In genomic region chr1:17529381-17529780, GRCh38 we compare ENCODE assay signal across 14 cellular contexts. TPM values are rescaled to one million over a fixed set of nuclear protein-coding genes. Genes with fewer than 3 reads are reported as not detected.
DNase-seq lines count a peak whose midpoint lies in the region; ATAC-seq and TF ChIP-seq lines count a peak whose summit lies in the region.
"Had no signal": no experiment of that assay in that cellular context is flagged by ENCODE, and none has a peak within 500 bp of the region (broad histone marks: within the 10 kb centered on the region; RNA-seq: fewer than 3 reads in every experiment).

No MANE protein-coding gene starts in this region.

- H3K36me3 ChIP-seq in PC-9 (ENCODE audit: low read depth) = no peaks in the 10 kb centered on the region
- H3K36me3 ChIP-seq in colonic mucosa = no peaks in the 10 kb centered on the region
- no peaks in the 10 kb centered on the region for H3K36me3 ChIP-seq in tibial artery
- H3K36me3 ChIP-seq: BE2C had no signal

- no peaks in the 10 kb centered on the region for H3K79me2 ChIP-seq in PC-9 (ENCODE audit: low read depth)

- peak overlapping the region in 1 of 2 donors; percentile 67 for H3K9ac ChIP-seq in colonic mucosa (ENCODE audit: low read depth in 2 of 2, low read length in 2 of 2)

- no peak overlapping the region for H3K27ac ChIP-seq in PC-9
- peak overlapping the region; percentile 51 for H3K27ac ChIP-seq in colonic mucosa
- H3K27ac ChIP-seq in tibial artery = peak overlapping the region; percentile 81 to 100
- H3K27ac ChIP-seq: A549, C4-2B had no signal

- H3K4me2 ChIP-seq in PC-9 = no peak overlapping the region
- H3K4me2 ChIP-seq: A549 had no signal

- no peaks in the 10 kb centered on the region; the same call in 1 of the 2 replicates for H3F3A ChIP-seq in PC-9 (ENCODE audit: insufficient read depth, low read depth)

- no peaks in the 10 kb centered on the region for H4K20me1 ChIP-seq in PC-9 (ENCODE audit: insufficient read depth)

- intact Hi-C loops in PC-9 (cut with micrococcal nuclease; ENCODE audit: unreplicated experiment) = loop anchor here (1.0 to 10.0 kb wide), 2 partner anchors 9 to 55 kb away; no protein-coding TSS in a partner anchor
- intact Hi-C loops in colonic mucosa (cut with DNase I) = no loop called here
- intact Hi-C loops in tibial artery (cut with DNase I; ENCODE audit: low total_unique reads) = no loop called here

- no peaks in the 10 kb centered on the region for H3K9me2 ChIP-seq in PC-9 (ENCODE audit: insufficient read depth)

- peaks cover 33% of the 10 kb centered on the region for H3K27me3 Mint-ChIP-seq in T-helper 17 cell

- H3K4me3 Mint-ChIP-seq in T-helper 17 cell = no peak overlapping the region
- H3K4me3 Mint-ChIP-seq: CD4-positive, alpha-beta memory T cell had no signal

- POLR2A ChIA-PET in PC-9 (lab: Charles Lee; ENCODE audit: unreplicated experiment) = interaction anchor here (0.6 kb wide), 1 partner anchor 78 kb away, joined by 3 read pairs; no protein-coding TSS in a partner anchor

- CTCF ChIA-PET in PC-9 (lab: Charles Lee) = interaction anchor here (0.7 kb wide), 2 partner anchors 59 to 1436 kb away, joined by 3 to 18 read pairs; no protein-coding TSS in a partner anchor

- BruUV-seq in PC-9 (replicated peaks; lab: Mats Ljungman, UMichigan) = no TSS peak

- H3K27me3 ChIP-seq in PC-9 (ENCODE audit: insufficient read depth, low read depth) = no peaks in the 10 kb centered on the region
- no peaks in the 10 kb centered on the region for H3K27me3 ChIP-seq in colonic mucosa
- no peaks in the 10 kb centered on the region for H3K27me3 ChIP-seq in tibial artery
- H3K27me3 ChIP-seq: BE2C had no signal

- H2AFZ ChIP-seq in PC-9 = no peak overlapping the region

- DNase-seq in PC-9 (peak; percentile 50 to 69), colonic mucosa (no peak), tibial artery (no peak), T-helper 17 cell (no peak), cerebellum (ENCODE audit: low spot score) (no peak)
- DNase-seq: BE2C; CD4-positive, alpha-beta memory T cell; DND-41; GDM1 had no signal

- no peak overlapping the region for H3K4me3 ChIP-seq in PC-9
- no peak overlapping the region for H3K4me3 ChIP-seq in colonic mucosa
- no peak overlapping the region for H3K4me3 ChIP-seq in tibial artery
- H3K4me3 ChIP-seq: A549 had no signal

- ATAC-seq in esophagus mucosa (peak; percentile 48), T-helper 17 cell (no peak), GM18873 (IDR thresholded peaks at IDR 0.05; ENCODE audit: low FRiP score, unreplicated experiment) (no peak)
- ATAC-seq: A549 had no signal

- H3K4me1 ChIP-seq in PC-9 (replicated peaks; ENCODE audit: insufficient read depth) (peaks cover 9% of the 10 kb centered on the region), colonic mucosa (peaks cover 19% of the 10 kb centered on the region), tibial artery (peaks cover 0 to 69% (median 58%) of the 10 kb centered on the region in 4 donors)
- H3K4me1 ChIP-seq: BE2C had no signal

- no peaks in the 10 kb centered on the region for H3K4me1 Mint-ChIP-seq in T-helper 17 cell
- H3K4me1 Mint-ChIP-seq: CD4-positive, alpha-beta memory T cell had no signal

- no peak for TF ChIP-seq CTCF in PC-9 (conservative IDR thresholded peaks at IDR 0.05)
- TF ChIP-seq CTCF in colonic mucosa (IDR thresholded peaks at IDR 0.05) = no peak
- no peak for TF ChIP-seq CTCF in tibial artery (IDR thresholded peaks at IDR 0.05)

- peaks cover 2% of the 10 kb centered on the region for H3K36me3 Mint-ChIP-seq in T-helper 17 cell (ENCODE audit: low read depth)
- H3K36me3 Mint-ChIP-seq: CD4-positive, alpha-beta memory T cell; IgD-negative memory B cell had no signal

- H3K27ac Mint-ChIP-seq in T-helper 17 cell = no peak overlapping the region
- H3K27ac Mint-ChIP-seq: CD4-positive, alpha-beta memory T cell; IgD-negative memory B cell had no signal

- H3K9me3 ChIP-seq in PC-9 (ENCODE audit: insufficient read depth, low read depth) (no peaks in the 10 kb centered on the region), colonic mucosa (no peaks in the 10 kb centered on the region), tibial artery (no peaks in the 10 kb centered on the region), T-helper 17 cell (ENCODE audit: control insufficient read depth, low read length, poor library complexity, severe bottlenecking) (no peaks in the 10 kb centered on the region)
- H3K9me3 ChIP-seq: A549, BE2C had no signal

RNA-seq across cellular contexts. Expression of gene ARHGEF10L, which starts 10.1 kb away (rescaled TPM):
- total RNA-seq in PC-9 (2021) (21.6 and 25.4 TPM in 2 replicates), colonic mucosa (100 to 1,000 TPM in 1 of 2 donors, 10 to 100 TPM in 1; 77.5 to 133 TPM), esophagus mucosa (28.3 TPM), T-helper 17 cell (under 1 TPM in 1 of 2 donors, not detected in 1; 0.35 TPM), cerebellum (33.8 TPM)

Comparison
In these comparisons a context has a peak if more than half of its experiments do, and no peak if none do; other contexts are left out.
1. DNase-seq: peak in PC-9 (2 of 2); none in colonic mucosa (single experiment), tibial artery (0 of 2), T-helper 17 cell (0 of 3) and cerebellum (single experiment).
2. RNA of gene ARHGEF10L, which starts 10.1 kb away (total RNA-seq): 77.5 to 133 TPM in colonic mucosa, 33.8 TPM in cerebellum (single experiment), 28.3 TPM in esophagus mucosa (single experiment) and 21.6 to 25.4 TPM in PC-9; 0.35 TPM in T-helper 17 cell; every median in the first group is over 10 times any median in the second.